8 cellular contexts compared by ENCODE assay signal in the genomic region with DNA sequence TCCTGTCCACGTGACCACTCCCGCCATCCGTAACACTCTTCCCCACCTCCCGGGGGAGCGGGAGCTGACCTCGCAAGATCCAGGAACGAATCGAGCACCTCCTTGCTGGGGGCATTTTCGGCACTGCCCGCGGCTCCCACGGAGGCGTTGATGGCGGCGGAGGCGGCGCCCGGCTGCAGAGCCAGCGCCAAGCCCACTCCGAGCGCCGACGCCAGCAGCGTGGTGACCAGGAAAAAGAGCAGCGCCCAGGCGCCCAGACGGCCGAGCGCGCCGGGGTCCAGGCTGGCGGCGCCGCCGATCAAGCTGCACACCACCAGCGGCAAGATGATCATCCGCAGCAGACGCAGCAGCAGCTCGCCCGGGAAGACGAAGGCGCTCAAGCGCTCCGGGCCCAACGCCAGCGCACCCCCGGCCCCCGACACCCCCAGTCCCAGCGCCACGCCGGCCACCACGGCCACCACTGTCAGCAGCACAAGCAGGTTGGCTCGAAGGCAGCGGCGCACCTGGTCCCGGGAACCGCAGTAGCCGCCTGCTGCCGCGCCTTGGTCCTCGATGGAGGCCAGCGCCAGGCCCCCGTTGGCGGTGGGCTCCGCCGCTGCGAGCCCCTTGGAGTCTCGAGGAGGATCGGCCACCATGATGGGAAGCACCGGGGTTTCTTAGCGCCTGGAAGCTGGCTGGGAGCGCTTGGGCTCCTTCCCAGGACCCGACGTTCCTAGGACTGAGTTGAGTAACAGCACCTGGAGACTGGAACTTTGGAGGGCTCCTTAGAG. TPM values are rescaled to one million over a fixed set of nuclear protein-coding genes. Genes with fewer than 3 reads are reported as not detected.
A peak's percentile ranks its signal among the peaks of the same experiment; 100 is the strongest.
DNase-seq lines count a peak whose midpoint lies in the region; ATAC-seq and TF ChIP-seq lines count a peak whose summit lies in the region.

No MANE protein-coding gene starts in this region.

- H3K27me3 ChIP-seq in lung (ENCODE audit: control insufficient read depth, insufficient read depth): no peaks in the 10 kb centered on the region

- H3K9me3 Mint-ChIP-seq in WTC11: no peaks in the 10 kb centered on the region

- TF ChIP-seq CTCF in LNCaP clone FGC (IDR thresholded peaks at IDR 0.05; ENCODE audit: control insufficient read depth, extremely low read depth, insufficient read depth) (no peak), WTC11 (IDR thresholded peaks at IDR 0.05) (no peak), lung (IDR thresholded peaks at IDR 0.05; ENCODE audit: control extremely low read depth, extremely low read depth) (no peak)

- POLR2A ChIA-PET in WTC11 (lab: Charles Lee): interaction anchor here (0.6 to 1.9 kb wide), 9 partner anchors 9 to 456 kb away, joined by 3 to 11 read pairs (median 4); a partner anchor contains a TSS

- peaks cover 16% of the 10 kb centered on the region for H3K27me3 Mint-ChIP-seq in WTC11 (ENCODE audit: low read depth)

- H3K4me3 ChIP-seq in LNCaP clone FGC (ENCODE audit: low read depth, low read length): peak overlapping the region; percentile 73
- H3K4me3 ChIP-seq in lung: peak overlapping the region; percentile 67

- ATAC-seq in WTC11: peak; percentile 4; the same call in 1 of the 2 replicates
- peak; percentile 10 for ATAC-seq in lung (ENCODE audit: insufficient read depth, low FRiP score)
- ATAC-seq in HG02759 (IDR thresholded peaks at IDR 0.05; ENCODE audit: unreplicated experiment): no peak

- no peaks in the 10 kb centered on the region for H3K9me3 ChIP-seq in lung (ENCODE audit: control insufficient read depth in 2 of 2, insufficient read depth in 1 of 2, low read length in 1 of 2)

- H3K36me3 Mint-ChIP-seq in WTC11: peaks cover 27% of the 10 kb centered on the region

- peak overlapping the region; percentile 95 for H3K4me3 Mint-ChIP-seq in WTC11

- peaks cover 0 to 9% of the 10 kb centered on the region in 2 donors for H3K36me3 ChIP-seq in lung (ENCODE audit: control insufficient read depth in 2 of 2, insufficient read depth in 2 of 2, low read length in 2 of 2)

- WGBS in lung, 2 donors: 0 to 1% methylated on average over 55 to 74 of the region's 74 CpGs

- CTCF ChIA-PET in WTC11 (lab: Charles Lee): interaction anchor here (0.7 to 2.6 kb wide), 3 partner anchors 30 to 53 kb away, joined by 4 to 22 read pairs (median 4); no protein-coding TSS in a partner anchor

- peak overlapping the region; percentile 61 to 91 for H3K27ac ChIP-seq in lung (ENCODE audit: low read depth in 1 of 2, low read length in 1 of 2)

- H3K4me1 Mint-ChIP-seq in WTC11: peaks cover 42% of the 10 kb centered on the region

- H3K4me1 ChIP-seq in lung (ENCODE audit: control insufficient read depth in 2 of 2, insufficient read depth in 2 of 2, low read length in 2 of 2): peaks cover 0 to 14% of the 10 kb centered on the region in 2 donors

- H3K27ac Mint-ChIP-seq in WTC11: peak overlapping the region; percentile 60

- DNase-seq in DMS79 treated with DMSO at 0.1 percent for 48 hours (lab: John Stamatoyannopoulos, UW) (peak; percentile 46), LNCaP clone FGC (ENCODE audit: low read depth) (no peak), WTC11 (ENCODE audit: low spot score) (peak; percentile 53), ecto neural progenitor cell (ENCODE audit: low spot score) (peak; percentile 75), lung (ENCODE audit: low spot score) (peak; percentile 64), OCI-M2 (lab: John Stamatoyannopoulos, UW; ENCODE audit: unreplicated experiment) (no peak)
- DNase-seq in stimulated activated naive CD4-positive, alpha-beta T cell treated with Interleukin-2 at 50 U/mL for 16 hours (lab: John Stamatoyannopoulos, UW): peak; percentile 47

TF ChIP-seq in WTC11, 78 proteins besides CTCF, POLR2A, EP300 and RAD21 (continues in another document):
- TF ChIP-seq ZBTB21 (CRISPR knock-in tag; IDR thresholded peaks at IDR 0.05; ENCODE audit: borderline replicate concordance): no peak
- no peak for TF ChIP-seq IRF2 (CRISPR knock-in tag; IDR thresholded peaks at IDR 0.05; ENCODE audit: borderline replicate concordance, low read depth)
- TF ChIP-seq SP1 (CRISPR knock-in tag; conservative IDR thresholded peaks at IDR 0.05): peak; percentile 28; the same call in 1 of the 2 replicates
- no peak for TF ChIP-seq CREB1 (CRISPR knock-in tag; IDR thresholded peaks at IDR 0.05)
- no peak for TF ChIP-seq ZNF232 (CRISPR knock-in tag; IDR thresholded peaks at IDR 0.05)
- TF ChIP-seq ZNF263 (CRISPR knock-in tag; IDR thresholded peaks at IDR 0.05; ENCODE audit: low read depth): no peak
- TF ChIP-seq FOXP1 (CRISPR knock-in tag; IDR thresholded peaks at IDR 0.05; ENCODE audit: borderline replicate concordance): peak; percentile 77; the same call in 1 of the 2 replicates
- no peak for TF ChIP-seq GTF2I (CRISPR knock-in tag; conservative IDR thresholded peaks at IDR 0.05)
- TF ChIP-seq, protein P1, sequence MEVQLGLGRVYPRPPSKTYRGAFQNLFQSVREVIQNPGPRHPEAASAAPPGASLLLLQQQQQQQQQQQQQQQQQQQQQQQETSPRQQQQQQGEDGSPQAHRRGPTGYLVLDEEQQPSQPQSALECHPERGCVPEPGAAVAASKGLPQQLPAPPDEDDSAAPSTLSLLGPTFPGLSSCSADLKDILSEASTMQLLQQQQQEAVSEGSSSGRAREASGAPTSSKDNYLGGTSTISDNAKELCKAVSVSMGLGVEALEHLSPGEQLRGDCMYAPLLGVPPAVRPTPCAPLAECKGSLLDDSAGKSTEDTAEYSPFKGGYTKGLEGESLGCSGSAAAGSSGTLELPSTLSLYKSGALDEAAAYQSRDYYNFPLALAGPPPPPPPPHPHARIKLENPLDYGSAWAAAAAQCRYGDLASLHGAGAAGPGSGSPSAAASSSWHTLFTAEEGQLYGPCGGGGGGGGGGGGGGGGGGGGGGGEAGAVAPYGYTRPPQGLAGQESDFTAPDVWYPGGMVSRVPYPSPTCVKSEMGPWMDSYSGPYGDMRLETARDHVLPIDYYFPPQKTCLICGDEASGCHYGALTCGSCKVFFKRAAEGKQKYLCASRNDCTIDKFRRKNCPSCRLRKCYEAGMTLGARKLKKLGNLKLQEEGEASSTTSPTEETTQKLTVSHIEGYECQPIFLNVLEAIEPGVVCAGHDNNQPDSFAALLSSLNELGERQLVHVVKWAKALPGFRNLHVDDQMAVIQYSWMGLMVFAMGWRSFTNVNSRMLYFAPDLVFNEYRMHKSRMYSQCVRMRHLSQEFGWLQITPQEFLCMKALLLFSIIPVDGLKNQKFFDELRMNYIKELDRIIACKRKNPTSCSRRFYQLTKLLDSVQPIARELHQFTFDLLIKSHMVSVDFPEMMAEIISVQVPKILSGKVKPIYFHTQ (CRISPR knock-in tag; IDR thresholded peaks at IDR 0.05): no peak
- TF ChIP-seq, protein P2, sequence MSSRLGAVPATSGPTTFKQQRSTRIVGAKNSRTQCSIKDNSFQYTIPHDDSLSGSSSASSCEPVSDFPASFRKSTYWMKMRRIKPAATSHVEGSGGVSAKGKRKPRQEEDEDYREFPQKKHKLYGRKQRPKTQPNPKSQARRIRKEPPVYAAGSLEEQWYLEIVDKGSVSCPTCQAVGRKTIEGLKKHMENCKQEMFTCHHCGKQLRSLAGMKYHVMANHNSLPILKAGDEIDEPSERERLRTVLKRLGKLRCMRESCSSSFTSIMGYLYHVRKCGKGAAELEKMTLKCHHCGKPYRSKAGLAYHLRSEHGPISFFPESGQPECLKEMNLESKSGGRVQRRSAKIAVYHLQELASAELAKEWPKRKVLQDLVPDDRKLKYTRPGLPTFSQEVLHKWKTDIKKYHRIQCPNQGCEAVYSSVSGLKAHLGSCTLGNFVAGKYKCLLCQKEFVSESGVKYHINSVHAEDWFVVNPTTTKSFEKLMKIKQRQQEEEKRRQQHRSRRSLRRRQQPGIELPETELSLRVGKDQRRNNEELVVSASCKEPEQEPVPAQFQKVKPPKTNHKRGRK (CRISPR knock-in tag; IDR thresholded peaks at IDR 0.05; ENCODE audit: borderline replicate concordance): no peak
- TF ChIP-seq, protein P3, sequence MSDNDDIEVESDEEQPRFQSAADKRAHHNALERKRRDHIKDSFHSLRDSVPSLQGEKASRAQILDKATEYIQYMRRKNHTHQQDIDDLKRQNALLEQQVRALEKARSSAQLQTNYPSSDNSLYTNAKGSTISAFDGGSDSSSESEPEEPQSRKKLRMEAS (CRISPR knock-in tag; IDR thresholded peaks at IDR 0.05): 0 out of 2 replicates have a peak, but pooled peaks have one; percentile 54
- TF ChIP-seq CBFB (CRISPR knock-in tag; IDR thresholded peaks at IDR 0.05; ENCODE audit: low read depth): no peak
- TF ChIP-seq, protein P4, sequence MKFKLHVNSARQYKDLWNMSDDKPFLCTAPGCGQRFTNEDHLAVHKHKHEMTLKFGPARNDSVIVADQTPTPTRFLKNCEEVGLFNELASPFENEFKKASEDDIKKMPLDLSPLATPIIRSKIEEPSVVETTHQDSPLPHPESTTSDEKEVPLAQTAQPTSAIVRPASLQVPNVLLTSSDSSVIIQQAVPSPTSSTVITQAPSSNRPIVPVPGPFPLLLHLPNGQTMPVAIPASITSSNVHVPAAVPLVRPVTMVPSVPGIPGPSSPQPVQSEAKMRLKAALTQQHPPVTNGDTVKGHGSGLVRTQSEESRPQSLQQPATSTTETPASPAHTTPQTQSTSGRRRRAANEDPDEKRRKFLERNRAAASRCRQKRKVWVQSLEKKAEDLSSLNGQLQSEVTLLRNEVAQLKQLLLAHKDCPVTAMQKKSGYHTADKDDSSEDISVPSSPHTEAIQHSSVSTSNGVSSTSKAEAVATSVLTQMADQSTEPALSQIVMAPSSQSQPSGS (CRISPR knock-in tag; IDR thresholded peaks at IDR 0.05; ENCODE audit: borderline replicate concordance, low read depth): no peak
- TF ChIP-seq SMAD4 (CRISPR knock-in tag; IDR thresholded peaks at IDR 0.05): no peak
- no peak for TF ChIP-seq ZNF219 (CRISPR knock-in tag; IDR thresholded peaks at IDR 0.05; ENCODE audit: borderline replicate concordance)
- no peak for TF ChIP-seq NR1H2 (CRISPR knock-in tag; IDR thresholded peaks at IDR 0.05)
- 0 out of 2 replicates have a peak, but pooled peaks have one; percentile 36 for TF ChIP-seq FOXK1 (CRISPR knock-in tag; IDR thresholded peaks at IDR 0.05)

RNA-seq across cellular contexts. Expression of a gene that starts 0.9 kb away (rescaled TPM):
- 173 to 239 TPM (median 187 TPM) in 3 replicates for total RNA-seq in WTC11 (2021)
- total RNA-seq in lung: 100 to 1,000 TPM in 1 of 2 donors, 10 to 100 TPM in 1; 38.2 to 216 TPM
- polyA plus RNA-seq in lung: 100 to 1,000 TPM in 1 of 2 donors, 10 to 100 TPM in 1; 97.0 to 116 TPM

RNA-seq across cellular contexts. Expression of a gene that starts 41.3 kb away (rescaled TPM):
- 126 to 144 TPM (median 137 TPM) in 3 replicates for total RNA-seq in WTC11 (2021)
- 10 to 100 TPM; 71.6 to 86.8 TPM for total RNA-seq in lung
- polyA plus RNA-seq in lung: 10 to 100 TPM; 71.9 to 86.6 TPM

RNA-seq across cellular contexts. Expression of a gene that starts 41.7 kb away (rescaled TPM):
- total RNA-seq in WTC11 (2021) (23.4 to 26.1 TPM (median 24.1 TPM) in 3 replicates), lung (10 to 100 TPM; 16.1 to 23.9 TPM)
- polyA plus RNA-seq in lung: 10 to 100 TPM; 10.8 to 14.4 TPM

Comparison
In these comparisons a context has a peak if more than half of its experiments do, and no peak if none do; other contexts are left out.
1. DNase-seq: peak in DMS79 treated with DMSO at 0.1 percent for 48 hours (single experiment), WTC11 (single experiment), ecto neural progenitor cell (single experiment), lung (single experiment) and stimulated activated naive CD4-positive, alpha-beta T cell treated with Interleukin-2 at 50 U/mL for 16 hours (single experiment); none in LNCaP clone FGC (single experiment) and OCI-M2 (single experiment).